37 cellular contexts compared by ENCODE assay signal in the genomic region with DNA sequence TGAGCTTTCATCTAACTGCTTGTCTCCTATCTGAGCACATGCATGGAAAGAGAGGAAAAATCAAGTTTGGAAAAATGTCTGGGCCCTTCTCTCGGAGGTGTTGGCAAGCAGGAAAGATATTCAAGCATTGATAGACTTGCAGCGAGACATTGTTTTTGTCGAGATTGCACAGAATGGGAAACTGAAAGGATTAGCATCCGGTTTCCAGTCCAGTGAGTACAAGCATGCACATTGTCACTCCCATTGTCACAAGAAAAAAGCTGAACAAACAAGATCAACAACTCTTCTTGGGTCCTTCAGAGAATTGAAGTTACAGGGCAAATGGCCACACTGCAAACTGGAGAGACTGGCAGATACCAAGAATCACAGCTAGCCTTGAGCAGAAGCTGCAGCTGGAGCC. TPM values are rescaled to one million over a fixed set of nuclear protein-coding genes. Genes with fewer than 3 reads are reported as not detected.
DNase-seq lines count a peak whose midpoint lies in the region; ATAC-seq, FAIRE-seq and TF ChIP-seq lines count a peak whose summit lies in the region.
"Had no signal": no experiment of that assay in that cellular context is flagged by ENCODE, and none has a peak within 500 bp of the region (broad histone marks: within the 10 kb centered on the region; RNA-seq: fewer than 3 reads in every experiment).

No MANE protein-coding gene starts in this region.

- H3K27me3 Mint-ChIP-seq in GM23338 (ENCODE audit: insufficient read depth, low read depth, poor library complexity): peaks cover 20% of the 10 kb centered on the region
- H3K27me3 Mint-ChIP-seq in activated CD8-positive, alpha-beta T cell treated with anti-CD3 and anti-CD28 coated beads for 36 hours: peaks cover 34% of the 10 kb centered on the region

- H3K9me3 Mint-ChIP-seq in GM23338: peaks cover 6% of the 10 kb centered on the region; the same call in 1 of the 3 replicates
- H3K9me3 Mint-ChIP-seq in activated CD8-positive, alpha-beta T cell treated with anti-CD3 and anti-CD28 coated beads for 36 hours: peaks cover 2% of the 10 kb centered on the region
- H3K9me3 Mint-ChIP-seq: activated CD4-positive, alpha-beta memory T cell treated with anti-CD3 and anti-CD28 coated beads for 36 hours; activated naive CD8-positive, alpha-beta T cell treated with anti-CD3 and anti-CD28 coated beads, Interleukin-2, amount 50 U/mL, for 24 hours; neural progenitor cell had no signal

- H2AFZ ChIP-seq in GM23338: peak overlapping the region; percentile 32; the same call in 1 of the 2 replicates
- H2AFZ ChIP-seq: neural progenitor cell had no signal

- no peaks in the 10 kb centered on the region for H3K79me2 ChIP-seq in GM23338 (replicated peaks; ENCODE audit: insufficient read depth)

- ATAC-seq in GM23338 (no peak), HG03520 (IDR thresholded peaks at IDR 0.05; ENCODE audit: unreplicated experiment) (no peak)
- ATAC-seq in activated CD8-positive, alpha-beta T cell treated with anti-CD3 and anti-CD28 coated beads for 36 hours: no peak
- ATAC-seq: activated naive CD8-positive, alpha-beta T cell treated with anti-CD3 and anti-CD28 coated beads, Interleukin-2, amount 50 U/mL, for 24 hours; pancreas; PC-3; stimulated activated naive CD8-positive, alpha-beta T cell treated with anti-CD3 and anti-CD28 coated beads, Interleukin-15, Interleukin-2, amounts not matched to agents 100 U/mL and 50 U/mL, for 24 hours had no signal

- no peak overlapping the region for H3K4me3 ChIP-seq in GM23338
- H3K4me3 ChIP-seq: colonic mucosa, neural progenitor cell, pancreas, skin epidermis, testis, uterus had no signal

- no peaks in the 10 kb centered on the region for H3K36me3 Mint-ChIP-seq in GM23338 (ENCODE audit: low read depth)
- no peaks in the 10 kb centered on the region for H3K36me3 Mint-ChIP-seq in activated CD8-positive, alpha-beta T cell treated with anti-CD3 and anti-CD28 coated beads for 36 hours (ENCODE audit: low read depth)
- H3K36me3 Mint-ChIP-seq: activated CD4-positive, alpha-beta memory T cell treated with anti-CD3 and anti-CD28 coated beads for 36 hours; CD14-positive monocyte; neural progenitor cell had no signal

- H3K9me2 ChIP-seq in GM23338 (ENCODE audit: insufficient read depth): peaks cover 7% of the 10 kb centered on the region; the same call in 1 of the 2 replicates

- no peak overlapping the region for H3K4me2 ChIP-seq in GM23338
- H3K4me2 ChIP-seq: neural progenitor cell had no signal

- peaks cover 17% of the 10 kb centered on the region for H3K27me3 ChIP-seq in GM23338 (ENCODE audit: insufficient read depth)
- H3K27me3 ChIP-seq: colonic mucosa, pancreas, testis, uterus had no signal

- TF ChIP-seq CTCF in GM23338 (conservative IDR thresholded peaks at IDR 0.05; ENCODE audit: low read depth in 2 of 2): no peak
- no peak for TF ChIP-seq CTCF in VCaP (conservative IDR thresholded peaks at IDR 0.05)
- no peak for TF ChIP-seq CTCF in activated CD8-positive, alpha-beta T cell treated with anti-CD3 and anti-CD28 coated beads for 36 hours (IDR thresholded peaks at IDR 0.05)

- peaks cover 38% of the 10 kb centered on the region for H3K4me1 Mint-ChIP-seq in GM23338
- H3K4me1 Mint-ChIP-seq in activated CD8-positive, alpha-beta T cell treated with anti-CD3 and anti-CD28 coated beads for 36 hours (ENCODE audit: low read depth): peaks cover 5% of the 10 kb centered on the region

- no peak overlapping the region for H3K4me3 Mint-ChIP-seq in GM23338
- no peak overlapping the region for H3K4me3 Mint-ChIP-seq in activated CD8-positive, alpha-beta T cell treated with anti-CD3 and anti-CD28 coated beads for 36 hours
- H3K4me3 Mint-ChIP-seq: activated CD4-positive, alpha-beta memory T cell treated with anti-CD3 and anti-CD28 coated beads for 36 hours; activated naive CD8-positive, alpha-beta T cell treated with anti-CD3 and anti-CD28 coated beads, Interleukin-2, amount 50 U/mL, for 24 hours; neural progenitor cell had no signal

- FAIRE-seq in urothelium cell line (lab: Jason Lieb, UNC): peak; percentile 90
- FAIRE-seq: A204.1, GM18507, pancreas had no signal

- H3K27ac ChIP-seq in GM23338 (ENCODE audit: low read depth): no peak overlapping the region
- peak overlapping the region; percentile 33 for H3K27ac ChIP-seq in VCaP
- H3K27ac ChIP-seq: colonic mucosa, neural progenitor cell, pancreas, skin epidermis, testis, uterus had no signal

- H3K27ac Mint-ChIP-seq in GM23338: no peak overlapping the region
- H3K27ac Mint-ChIP-seq in activated CD8-positive, alpha-beta T cell treated with anti-CD3 and anti-CD28 coated beads for 36 hours: no peak overlapping the region
- H3K27ac Mint-ChIP-seq: activated CD4-positive, alpha-beta memory T cell treated with anti-CD3 and anti-CD28 coated beads for 36 hours; activated naive CD8-positive, alpha-beta T cell treated with anti-CD3 and anti-CD28 coated beads, Interleukin-2, amount 50 U/mL, for 24 hours; CD14-positive monocyte; neural progenitor cell had no signal

- H3K4me1 ChIP-seq in GM23338 (ENCODE audit: insufficient read depth): peaks cover 18% of the 10 kb centered on the region
- H3K4me1 ChIP-seq: testis, uterus had no signal

- H4K20me1 ChIP-seq in GM23338 (replicated peaks; ENCODE audit: insufficient read depth): no peaks in the 10 kb centered on the region

- DNase-seq in NCI-H748 (lab: John Stamatoyannopoulos, UW; ENCODE audit: unreplicated experiment) (peak; percentile 23), NCI-H748 treated with DMSO at 0.1 percent for 48 hours (lab: John Stamatoyannopoulos, UW) (no peak), GM23338 (ENCODE audit: low spot score) (no peak), urothelium cell line (ENCODE audit: low spot score) (no peak), hypothalamus (lab: John Stamatoyannopoulos, UW) (no peak)
- no peak for DNase-seq in activated CD8-positive, alpha-beta T cell treated with anti-CD3 and anti-CD28 coated beads for 36 hours
- DNase-seq: activated CD4-positive, alpha-beta memory T cell treated with anti-CD3 and anti-CD28 coated beads for 36 hours; activated CD4-positive, alpha-beta T cell treated with anti-CD3 and anti-CD28 coated beads for 1 hour; activated CD8-positive, alpha-beta memory T cell treated with anti-CD3 and anti-CD28 coated beads, Interleukin-2, amount 50 U/mL, for 4 hours; activated naive CD4-positive, alpha-beta T cell; activated naive CD8-positive, alpha-beta T cell treated with anti-CD3 and anti-CD28 coated beads, Interleukin-2, amount 50 U/mL, for 24 hours; colonic mucosa; effector CD8-positive, alpha-beta T cell; erythroblast; foreskin fibroblast; NCI-H1417; NCI-H2081 treated with DMSO at 0.1 percent for 48 hours; NK-92 treated with Interleukin-12 subunit alpha and Interleukin-12 subunit beta, amount 100 ng/mL, for 24 hours; pancreas; PC-3; retina; stimulated activated naive CD8-positive, alpha-beta T cell treated with anti-CD3 and anti-CD28 coated beads, Interleukin-15, Interleukin-2, amounts not matched to agents 100 U/mL and 50 U/mL, for 24 hours; T-helper 2 cell; testis; uterus had no signal

- CTCF ChIA-PET in activated CD8-positive, alpha-beta T cell treated with anti-CD3 and anti-CD28 coated beads for 36 hours (lab: Charles Lee): interaction anchor here (1.0 to 5.6 kb wide), 3 partner anchors 9 to 20 kb away, joined by 3 to 47 read pairs (median 4); partner anchors contain the start of gene MC5R

- H3F3A ChIP-seq in GM23338 (replicated peaks; ENCODE audit: low read depth): peaks cover 8% of the 10 kb centered on the region

- H3K36me3 ChIP-seq in GM23338 (ENCODE audit: insufficient read depth): no peaks in the 10 kb centered on the region
- H3K36me3 ChIP-seq: colonic mucosa, neural progenitor cell, pancreas, uterus had no signal

- POLR2A ChIA-PET in activated CD8-positive, alpha-beta T cell treated with anti-CD3 and anti-CD28 coated beads for 36 hours (lab: Charles Lee): no interaction called here

- intact Hi-C loops in activated CD8-positive, alpha-beta T cell treated with anti-CD3 and anti-CD28 coated beads for 36 hours (cut with micrococcal nuclease): loop anchor here (10.0 kb wide), 2 partner anchors 150 to 250 kb away; no protein-coding TSS in a partner anchor

TF ChIP-seq in GM23338, 12 proteins besides CTCF, POLR2A, EP300 and RAD21:
- TF ChIP-seq CREB1 (CRISPR knock-in tag; IDR thresholded peaks at IDR 0.05; ENCODE audit: low read depth): no peak
- TF ChIP-seq REST (IDR thresholded peaks at IDR 0.05; ENCODE audit: unreplicated experiment): no peak
- TF ChIP-seq ZNF331 (CRISPR knock-in tag; IDR thresholded peaks at IDR 0.05; ENCODE audit: low read depth): no peak
- TF ChIP-seq EZH2 (IDR thresholded peaks at IDR 0.05; ENCODE audit: low read depth, unreplicated experiment): no peak
- TF ChIP-seq ZNF114 (CRISPR knock-in tag; IDR thresholded peaks at IDR 0.05): no peak
- no peak for TF ChIP-seq NANOG (IDR thresholded peaks at IDR 0.05; ENCODE audit: borderline replicate concordance)

RNA-seq across cellular contexts. Expression of gene MC5R, which starts 19.6 kb away (rescaled TPM):
- 0.54 TPM in 1 of 2 replicates, not detected in the other for total RNA-seq in GM23338 (2014; rRNA removed; shearing (Covaris generic))
- polyA plus RNA-seq in GM23338 (2016; fragmentation: Nextera tagmentation; extraction: Ambion mirVana): 0.11 and 0.21 TPM in 2 replicates
- not detected for total RNA-seq in activated CD8-positive, alpha-beta T cell treated with anti-CD3 and anti-CD28 coated beads for 36 hours
- total RNA-seq: activated CD4-positive, alpha-beta memory T cell treated with anti-CD3 and anti-CD28 coated beads for 36 hours; cardiac septum; colonic mucosa; kidney epithelial cell; liver; mesenteric fat pad; NCI-H460; pancreas; PC-3; uterus had no signal
- polyA plus RNA-seq: liver, pancreas had no signal
